25 cellular contexts compared by ENCODE assay signal in genomic region chr17:8979715-8980114, GRCh38. TPM values are rescaled to one million over a fixed set of nuclear protein-coding genes. Genes with fewer than 3 reads are reported as not detected.
DNase-seq lines count a peak whose midpoint lies in the region; ATAC-seq, FAIRE-seq and TF ChIP-seq lines count a peak whose summit lies in the region.
"Had no signal": no experiment of that assay in that cellular context is flagged by ENCODE, and none has a peak within 500 bp of the region (broad histone marks: within the 10 kb centered on the region; RNA-seq: fewer than 3 reads in every experiment).

No MANE protein-coding gene starts in this region.

- H2AFZ ChIP-seq in HepG2 (ENCODE audit: low read length) (no peak overlapping the region), GM12878 (ENCODE audit: control insufficient read depth, low read depth, low read length) (no peak overlapping the region; the same call in 1 of the 2 replicates)
- H2AFZ ChIP-seq: GM23338 had no signal

- H3K4me3 ChIP-seq in HepG2 (replicated peaks in 1 of 3; ENCODE audit: insufficient read depth in 1 of 3, low read depth in 2 of 3, low read length in 3 of 3) = no peak overlapping the region
- no peak overlapping the region for H3K4me3 ChIP-seq in right lobe of liver
- no peak overlapping the region for H3K4me3 ChIP-seq in GM12878
- H3K4me3 ChIP-seq: A549; BLaER1 treated with 17β-estradiol and CSF1 and Interleukin-3, amounts not matched to agents 10 nM and 100 nM; GM23338 had no signal

- H3K4me1 Mint-ChIP-seq in activated CD4-positive, alpha-beta memory T cell treated with anti-CD3 and anti-CD28 coated beads, Interleukin-2, amount 10 ng/mL, durations not matched to agents 7 days and 5 days = no peaks in the 10 kb centered on the region
- H3K4me1 Mint-ChIP-seq in T-helper 17 cell = peaks cover 4% of the 10 kb centered on the region
- H3K4me1 Mint-ChIP-seq: GM23338, H9 had no signal

- H3K9ac ChIP-seq in HepG2 (ENCODE audit: insufficient read depth, low read depth, low read length) = no peak overlapping the region
- H3K9ac ChIP-seq in GM12878 (ENCODE audit: control insufficient read depth, insufficient read depth, low read length) = no peak overlapping the region; the same call in 1 of the 2 replicates
- H3K9ac ChIP-seq: BLaER1 treated with 17β-estradiol and CSF1 and Interleukin-3, amounts not matched to agents 10 nM and 100 nM had no signal

- in situ Hi-C loops in HepG2 (cut with HindIII; ENCODE audit: extremely low pct_ligation_motif_present, low pct_unique_long_range_greater_than_20kb) (loop anchor here (25.0 kb wide), 1 partner anchor 308 kb away; no protein-coding TSS in a partner anchor), GM12878 (cut with MboI) (no loop called here)

- ATAC-seq in HepG2 = no peak
- no peak for ATAC-seq in right lobe of liver
- ATAC-seq in GM12878 = peak; percentile 62
- no peak for ATAC-seq in T-helper 17 cell
- ATAC-seq: A549, GM23338, HCT116 had no signal

- H3K27ac Mint-ChIP-seq in activated CD4-positive, alpha-beta memory T cell treated with anti-CD3 and anti-CD28 coated beads, Interleukin-2, amount 10 ng/mL, durations not matched to agents 7 days and 5 days = no peak overlapping the region
- H3K27ac Mint-ChIP-seq in T-helper 17 cell = no peak overlapping the region
- H3K27ac Mint-ChIP-seq: CD14-positive monocyte; CD4-positive, alpha-beta T cell; GM23338; H9 had no signal

- BruUV-seq in HepG2 (replicated peaks; lab: Mats Ljungman, UMichigan) = no TSS peak
- BruUV-seq in GM12878 (replicated peaks; lab: Mats Ljungman, UMichigan) = TSS peak; percentile 59

- no peaks in the 10 kb centered on the region for H3K36me3 ChIP-seq in HepG2 (replicated peaks in 1 of 2; ENCODE audit: control insufficient read depth in 1 of 2, insufficient read depth in 2 of 2, low read length in 2 of 2)
- no peaks in the 10 kb centered on the region for H3K36me3 ChIP-seq in right lobe of liver
- no peaks in the 10 kb centered on the region for H3K36me3 ChIP-seq in GM12878 (ENCODE audit: control insufficient read depth in 2 of 2, insufficient read depth in 2 of 2, low read length in 1 of 2)
- H3K36me3 ChIP-seq: BE2C; BLaER1 treated with 17β-estradiol and CSF1 and Interleukin-3, amounts not matched to agents 10 nM and 100 nM had no signal

- H3K4me2 ChIP-seq in HepG2 (ENCODE audit: low read depth, low read length) = no peak overlapping the region
- H3K4me2 ChIP-seq in GM12878 (ENCODE audit: control insufficient read depth, insufficient read depth) = peak overlapping the region; percentile 19; the same call in 1 of the 2 replicates
- H3K4me2 ChIP-seq: A549; BLaER1 treated with 17β-estradiol and CSF1 and Interleukin-3, amounts not matched to agents 10 nM and 100 nM; GM23338 had no signal

- H3K4me3 Mint-ChIP-seq in activated CD4-positive, alpha-beta memory T cell treated with anti-CD3 and anti-CD28 coated beads, Interleukin-2, amount 10 ng/mL, durations not matched to agents 7 days and 5 days = no peak overlapping the region
- no peak overlapping the region for H3K4me3 Mint-ChIP-seq in T-helper 17 cell
- H3K4me3 Mint-ChIP-seq: CD14-positive monocyte; CD4-positive, alpha-beta T cell; CD8-positive, alpha-beta memory T cell; GM23338; H9 had no signal

- FAIRE-seq in HepG2 (lab: Jason Lieb, UNC) (no peak), GM12892 (lab: Jason Lieb, UNC) (peak; percentile 90), GM12878 (lab: Jason Lieb, UNC) (no peak)
- FAIRE-seq: A549, D721Med had no signal

- intact Hi-C loops in HepG2 (cut with micrococcal nuclease; ENCODE audit: unreplicated experiment) = no loop called here
- intact Hi-C loops in right lobe of liver (cut with DNase I) = no loop called here
- intact Hi-C loops in GM12878 (cut with micrococcal nuclease; ENCODE audit: unreplicated experiment) = loop anchor here (2.0 to 5.0 kb wide), 2 partner anchors 13 to 57 kb away; no protein-coding TSS in a partner anchor

- H3K27me3 Mint-ChIP-seq in activated CD4-positive, alpha-beta memory T cell treated with anti-CD3 and anti-CD28 coated beads, Interleukin-2, amount 10 ng/mL, durations not matched to agents 7 days and 5 days = peaks cover 2% of the 10 kb centered on the region
- no peaks in the 10 kb centered on the region for H3K27me3 Mint-ChIP-seq in T-helper 17 cell
- H3K27me3 Mint-ChIP-seq: CD4-positive, alpha-beta T cell; CD8-positive, alpha-beta memory T cell had no signal

- TF ChIP-seq RAD21 in HepG2 (CRISPR knock-in tag; IDR thresholded peaks at IDR 0.05) (no peak), GM12878 (IDR thresholded peaks at IDR 0.05; ENCODE audit: insufficient read depth, low read depth, low read length) (no peak)

- TF ChIP-seq POLR2A in HepG2 (IDR thresholded peaks at IDR 0.05; ENCODE audit: insufficient read depth in 1 of 2, low read depth in 2 of 2, low read length in 2 of 2) = no peak
- no peak for TF ChIP-seq POLR2A in right lobe of liver (IDR thresholded peaks at IDR 0.05)
- no peak for TF ChIP-seq POLR2A in GM12892 (IDR thresholded peaks at IDR 0.05; ENCODE audit: low read depth, low read length)
- no peak for TF ChIP-seq POLR2A in GM12878 (IDR thresholded peaks at IDR 0.05; ENCODE audit: low read depth, low read length)

- TF ChIP-seq EP300 in HepG2 (IDR thresholded peaks at IDR 0.05; ENCODE audit: low read depth in 2 of 2, low read length in 2 of 2) (no peak), HepG2 (CRISPR knock-in tag; IDR thresholded peaks at IDR 0.05; ENCODE audit: borderline replicate concordance) (no peak), GM12878 (IDR thresholded peaks at IDR 0.05; ENCODE audit: borderline replicate concordance in 1 of 2, control insufficient read depth in 1 of 2, low read depth in 2 of 2, low read length in 2 of 2) (no peak)

- RAD21 ChIA-PET in GM12878 (lab: Charles Lee; ENCODE audit: unreplicated experiment) = interaction anchor here (0.7 to 1.1 kb wide), 2 partner anchors 80 to 173 kb away, joined by 3 read pairs; no protein-coding TSS in a partner anchor

- no peaks in the 10 kb centered on the region for H3K9me3 Mint-ChIP-seq in activated CD4-positive, alpha-beta memory T cell treated with anti-CD3 and anti-CD28 coated beads, Interleukin-2, amount 10 ng/mL, durations not matched to agents 7 days and 5 days
- H3K9me3 Mint-ChIP-seq: CD4-positive, alpha-beta T cell had no signal

- H4K20me1 ChIP-seq in HepG2 (ENCODE audit: insufficient read depth, low read length) (no peaks in the 10 kb centered on the region), GM12878 (ENCODE audit: control insufficient read depth, insufficient read depth) (no peaks in the 10 kb centered on the region)
- H4K20me1 ChIP-seq: BLaER1 treated with 17β-estradiol and CSF1 and Interleukin-3, amounts not matched to agents 10 nM and 100 nM had no signal

- POLR2A ChIA-PET in HepG2 (lab: Yijun Ruan, JAX) = no interaction called here
- POLR2A ChIA-PET in GM12878 (lab: Charles Lee) = interaction anchor here (0.6 kb wide), 1 partner anchor 328 kb away, joined by 4 read pairs; no protein-coding TSS in a partner anchor
- POLR2A ChIA-PET in activated CD4-positive, alpha-beta memory T cell treated with anti-CD3 and anti-CD28 coated beads, Interleukin-2, amount 10 ng/mL, durations not matched to agents 7 days and 5 days (lab: Charles Lee) = no interaction called here

- CTCF ChIA-PET in HepG2 (lab: Yijun Ruan, JAX; ENCODE audit: low intra/inter-chr PET ratio, low total read pairs) = no interaction called here
- CTCF ChIA-PET in GM12878 (lab: Yijun Ruan, JAX) = interaction anchor here (0.7 to 2.1 kb wide), 2 partner anchors 17 to 18 kb away, joined by 4 to 13 read pairs; no protein-coding TSS in a partner anchor
- CTCF ChIA-PET in activated CD4-positive, alpha-beta memory T cell treated with anti-CD3 and anti-CD28 coated beads, Interleukin-2, amount 10 ng/mL, durations not matched to agents 7 days and 5 days (lab: Charles Lee) = no interaction called here

- DNase-seq in HepG2 (ENCODE audit: low spot score) (no peak), right lobe of liver (no peak), GM12892 (ENCODE audit: insufficient read length) (no peak), GM12878 (ENCODE audit: low read depth, low spot score) (no peak), T-helper 17 cell (no peak)
- no peak for DNase-seq in activated CD4-positive, CD25-positive, alpha-beta regulatory T cell treated with anti-CD3 and anti-CD28 coated beads, Interleukin-2, amount 50 U/mL, for 72 hours
- no peak for DNase-seq in activated CD4-positive, alpha-beta memory T cell treated with anti-CD3 and anti-CD28 coated beads, Interleukin-2, amount 10 ng/mL, durations not matched to agents 7 days and 5 days
- DNase-seq: 8988T; ACHN; AML-193; BE2C; CD4-positive, alpha-beta T cell; CD8-positive, alpha-beta memory T cell; DMS 273 treated with DMSO at 0.1 percent for 48 hours; DMS79; EL; GDM1; H9 had no signal

- TF ChIP-seq CTCF in HepG2 (CRISPR knock-in tag; IDR thresholded peaks at IDR 0.05) (no peak), right lobe of liver (IDR thresholded peaks at IDR 0.05) (no peak), GM12878 (IDR thresholded peaks at IDR 0.05 in 2 of 3, conservative IDR thresholded peaks at IDR 0.05 in 1 of 3; ENCODE audit: control insufficient read depth in 2 of 3, extremely low read depth in 1 of 3, insufficient read depth in 1 of 3, low read depth in 3 of 3, low read length in 3 of 3) (no peak)

- no peaks in the 10 kb centered on the region for H3K4me1 ChIP-seq in HepG2 (ENCODE audit: insufficient read depth, low read length)
- H3K4me1 ChIP-seq in right lobe of liver = no peaks in the 10 kb centered on the region
- peaks cover 28% of the 10 kb centered on the region for H3K4me1 ChIP-seq in GM12878 (ENCODE audit: control insufficient read depth, insufficient read depth, low read length)
- H3K4me1 ChIP-seq: A549, BE2C had no signal

- SMC1A ChIA-PET in GM12878 (lab: Charles Lee; ENCODE audit: uncharacterized antibody, unreplicated experiment) = interaction anchor here (0.8 to 1.6 kb wide), 2 partner anchors 16 to 122 kb away, joined by 3 read pairs; no protein-coding TSS in a partner anchor

- H3K27ac ChIP-seq in HepG2 (ENCODE audit: extremely low read length, insufficient read depth, low read length) (no peak overlapping the region), right lobe of liver (no peak overlapping the region), GM12878 (ENCODE audit: control insufficient read depth, insufficient read depth) (peak overlapping the region; percentile 72)
- H3K27ac ChIP-seq: A549; BLaER1 treated with 17β-estradiol and CSF1 and Interleukin-3, amounts not matched to agents 10 nM and 100 nM had no signal

- H3K9me3 ChIP-seq in HepG2 (ENCODE audit: low read length) (no peaks in the 10 kb centered on the region), right lobe of liver (no peaks in the 10 kb centered on the region), GM12878 (replicated peaks; ENCODE audit: control insufficient read depth, insufficient read depth, low read length) (no peaks in the 10 kb centered on the region; the same call in 1 of the 3 replicates), T-helper 17 cell (ENCODE audit: control insufficient read depth, low read length, poor library complexity, severe bottlenecking) (no peaks in the 10 kb centered on the region)
- H3K9me3 ChIP-seq: BE2C had no signal

- no peaks in the 10 kb centered on the region for H3K36me3 Mint-ChIP-seq in activated CD4-positive, alpha-beta memory T cell treated with anti-CD3 and anti-CD28 coated beads, Interleukin-2, amount 10 ng/mL, durations not matched to agents 7 days and 5 days (ENCODE audit: low read depth)
- peaks cover 2% of the 10 kb centered on the region for H3K36me3 Mint-ChIP-seq in T-helper 17 cell (ENCODE audit: low read depth)
- H3K36me3 Mint-ChIP-seq: CD14-positive monocyte; CD8-positive, alpha-beta memory T cell had no signal

- H3K79me2 ChIP-seq in HepG2 (ENCODE audit: insufficient read depth, low read length) = no peaks in the 10 kb centered on the region
- H3K79me2 ChIP-seq in GM12878 (ENCODE audit: control insufficient read depth, insufficient read depth, low read length) = no peaks in the 10 kb centered on the region

- H3K27me3 ChIP-seq in HepG2 (ENCODE audit: control insufficient read depth in 1 of 2, insufficient read depth in 2 of 2, low read length in 2 of 2) = peaks cover 0 to 3% of the 10 kb centered on the region in 2 experiments; a peak in 1 of 5 replicates
- no peaks in the 10 kb centered on the region for H3K27me3 ChIP-seq in right lobe of liver
- H3K27me3 ChIP-seq in GM12878 (replicated peaks in 1 of 2; ENCODE audit: control insufficient read depth in 2 of 2, insufficient read depth in 2 of 2, low read length in 1 of 2) = no peaks in the 10 kb centered on the region
- H3K27me3 ChIP-seq: BE2C; BLaER1 treated with 17β-estradiol and CSF1 and Interleukin-3, amounts not matched to agents 10 nM and 100 nM had no signal

RNA-seq across cellular contexts. Expression of gene PIK3R5, which starts 14.2 kb away (rescaled TPM):
- total RNA-seq in HepG2 (2016; rRNA removed; fragmentation: Illumina TruSeq; extraction: Trizol) = not detected in 2 replicates
- total RNA-seq in HepG2 (2016; cell fraction: cytosol; rRNA removed; fragmentation: Illumina TruSeq; extraction: Trizol; ENCODE audit: low read depth) = not detected in 2 replicates
- total RNA-seq in HepG2 (2016; cell fraction: insoluble cytoplasmic fraction; rRNA removed; fragmentation: Illumina TruSeq; extraction: Trizol) = not detected in 2 replicates
- not detected in 2 replicates for total RNA-seq in HepG2 (2016; cell fraction: membrane; rRNA removed; fragmentation: Illumina TruSeq; extraction: Trizol)
- not detected in 2 replicates for total RNA-seq in HepG2 (2016; cell fraction: nucleus; rRNA removed; fragmentation: Illumina TruSeq; extraction: Trizol)
- polyA plus RNA-seq in HepG2 (2011; rRNA removed) = not detected in 2 replicates
- not detected in 2 replicates for polyA plus RNA-seq in HepG2 (2011; cell fraction: cytosol; rRNA removed)
- 0.09 TPM in 1 of 2 replicates, not detected in the other for polyA plus RNA-seq in HepG2 (2011; cell fraction: nucleus; rRNA removed)
- not detected in 2 replicates for polyA plus RNA-seq in HepG2 (2012)
- not detected in 2 replicates for polyA plus RNA-seq in HepG2 (2016; cell fraction: cytosol; fragmentation: Illumina TruSeq; extraction: Trizol; ENCODE audit: low read depth)
- not detected in 2 replicates for polyA plus RNA-seq in HepG2 (2016; cell fraction: insoluble cytoplasmic fraction; fragmentation: Illumina TruSeq; extraction: Trizol; ENCODE audit: low read depth)
- polyA plus RNA-seq in HepG2 (2016; cell fraction: membrane; fragmentation: Illumina TruSeq; extraction: Trizol; ENCODE audit: low read depth) = not detected in 2 replicates
- not detected in 2 replicates for polyA plus RNA-seq in HepG2 (2016; cell fraction: nucleus; fragmentation: Illumina TruSeq; extraction: Trizol; ENCODE audit: insufficient read depth, low read depth)
- 0.19 TPM in 1 of 2 replicates, not detected in the other for polyA minus RNA-seq in HepG2 (2011; rRNA and poly(A)+ RNA removed; ENCODE audit: low replicate concordance)
- not detected in 2 replicates for polyA minus RNA-seq in HepG2 (2011; cell fraction: cytosol; rRNA and poly(A)+ RNA removed)
- not detected in 2 replicates for polyA minus RNA-seq in HepG2 (2011; cell fraction: nucleus; rRNA and poly(A)+ RNA removed)
- 1 to 10 TPM; 3.7 to 6.5 (median 5.0) TPM for total RNA-seq in right lobe of liver
- 45.2 TPM for polyA plus RNA-seq in GM12892 (2012; ENCODE audit: missing spikeins)
- total RNA-seq in GM12878 (2013; cell fraction: nucleolus; rRNA removed) = 260 and 296 TPM in 2 replicates
- 36.8 and 39.5 TPM in 2 replicates for total RNA-seq in GM12878 (2014; rRNA removed)
- 24.7 and 26.5 TPM in 2 replicates for total RNA-seq in GM12878 (2014; rRNA removed; fragmentation: Illumina TruSeq; extraction: Trizol)
- 50.8 and 51.2 TPM in 2 replicates for total RNA-seq in GM12878 (2021)
- polyA plus RNA-seq in GM12878 (2011; ENCODE audit: low read depth) = 25.1 TPM
- polyA plus RNA-seq in GM12878 (2011; rRNA removed) = 34.3 and 43.9 TPM in 2 replicates
- 42.7 and 45.7 TPM in 2 replicates for polyA plus RNA-seq in GM12878 (2011; cell fraction: cytosol; rRNA removed)
- 155 and 160 TPM in 2 replicates for polyA plus RNA-seq in GM12878 (2011; cell fraction: nucleus; rRNA removed)
- polyA plus RNA-seq in GM12878 (2012) = 44.1 and 46.7 TPM in 2 replicates
- polyA plus RNA-seq in GM12878 (2014; fragmentation: Illumina TruSeq; extraction: Trizol) = 27.3 and 34.2 TPM in 2 replicates
- 1 to 10 TPM; 9.5 to 9.6 TPM for polyA plus RNA-seq in GM12878 (2014; fragmentation: Nextera tagmentation; extraction: Ambion mirVana)
- 32.9 and 33.5 TPM in 2 replicates for polyA plus RNA-seq in GM12878 (2014; rRNA removed)
- 10 to 100 TPM; 36.9 to 39.5 TPM for polyA plus RNA-seq in GM12878 (2016; fragmentation: Nextera tagmentation; extraction: Ambion mirVana)
- 48.9 and 95.6 TPM in 2 replicates for polyA minus RNA-seq in GM12878 (2011; rRNA and poly(A)+ RNA removed)
- polyA minus RNA-seq in GM12878 (2011; cell fraction: cytosol; rRNA and poly(A)+ RNA removed) = 32.6 and 35.1 TPM in 2 replicates
- 48.0 and 66.0 TPM in 2 replicates for polyA minus RNA-seq in GM12878 (2011; cell fraction: nucleus; rRNA and poly(A)+ RNA removed)
- total RNA-seq in activated CD4-positive, alpha-beta memory T cell treated with anti-CD3 and anti-CD28 coated beads, Interleukin-2, amount 10 ng/mL, durations not matched to agents 7 days and 5 days = 10 to 100 TPM; 50.3 to 52.7 TPM
- 100 to 1,000 TPM; 164 to 177 TPM for total RNA-seq in T-helper 17 cell
- total RNA-seq: H4 had no signal

RNA-seq across cellular contexts. Expression of gene NTN1, which starts 41.6 kb away (rescaled TPM):
- 0.04 TPM in 1 of 2 replicates, not detected in the other for total RNA-seq in HepG2 (2016; rRNA removed; fragmentation: Illumina TruSeq; extraction: Trizol)
- not detected in 2 replicates for total RNA-seq in HepG2 (2016; cell fraction: cytosol; rRNA removed; fragmentation: Illumina TruSeq; extraction: Trizol; ENCODE audit: low read depth)
- 0.04 TPM in 1 of 2 replicates, not detected in the other for total RNA-seq in HepG2 (2016; cell fraction: insoluble cytoplasmic fraction; rRNA removed; fragmentation: Illumina TruSeq; extraction: Trizol)
- total RNA-seq in HepG2 (2016; cell fraction: membrane; rRNA removed; fragmentation: Illumina TruSeq; extraction: Trizol) = not detected in 2 replicates
- 0.09 TPM in 2 replicates for total RNA-seq in HepG2 (2016; cell fraction: nucleus; rRNA removed; fragmentation: Illumina TruSeq; extraction: Trizol)
- 0.03 and 0.05 TPM in 2 replicates for polyA plus RNA-seq in HepG2 (2011; rRNA removed)
- 0.01 and 0.04 TPM in 2 replicates for polyA plus RNA-seq in HepG2 (2011; cell fraction: cytosol; rRNA removed)
- 0.11 and 0.12 TPM in 2 replicates for polyA plus RNA-seq in HepG2 (2011; cell fraction: nucleus; rRNA removed)
- 0.04 and 0.13 TPM in 2 replicates for polyA plus RNA-seq in HepG2 (2012)
- not detected in 2 replicates for polyA plus RNA-seq in HepG2 (2016; cell fraction: cytosol; fragmentation: Illumina TruSeq; extraction: Trizol; ENCODE audit: low read depth)
- not detected in 2 replicates for polyA plus RNA-seq in HepG2 (2016; cell fraction: insoluble cytoplasmic fraction; fragmentation: Illumina TruSeq; extraction: Trizol; ENCODE audit: low read depth)
- polyA plus RNA-seq in HepG2 (2016; cell fraction: membrane; fragmentation: Illumina TruSeq; extraction: Trizol; ENCODE audit: low read depth) = 0.02 TPM in 1 of 2 replicates, not detected in the other
- polyA plus RNA-seq in HepG2 (2016; cell fraction: nucleus; fragmentation: Illumina TruSeq; extraction: Trizol; ENCODE audit: insufficient read depth, low read depth) = not detected in 2 replicates
- 0.10 TPM in 1 of 2 replicates, not detected in the other for polyA minus RNA-seq in HepG2 (2011; rRNA and poly(A)+ RNA removed; ENCODE audit: low replicate concordance)
- polyA minus RNA-seq in HepG2 (2011; cell fraction: cytosol; rRNA and poly(A)+ RNA removed) = not detected in 2 replicates
- polyA minus RNA-seq in HepG2 (2011; cell fraction: nucleus; rRNA and poly(A)+ RNA removed) = 0.12 and 0.13 TPM in 2 replicates
- total RNA-seq in right lobe of liver = 10 to 100 TPM in 2 of 6 experiments, 1 to 10 TPM in 4; 3.5 to 12.5 (median 8.5) TPM
- 0.40 TPM for polyA plus RNA-seq in GM12892 (2012; ENCODE audit: missing spikeins)
- 7.0 and 7.4 TPM in 2 replicates for total RNA-seq in GM12878 (2013; cell fraction: nucleolus; rRNA removed)
- 0.56 and 0.76 TPM in 2 replicates for total RNA-seq in GM12878 (2014; rRNA removed)
- 0.09 and 0.22 TPM in 2 replicates for total RNA-seq in GM12878 (2014; rRNA removed; fragmentation: Illumina TruSeq; extraction: Trizol)
- 0.49 and 0.80 TPM in 2 replicates for total RNA-seq in GM12878 (2021)
- 0.28 TPM for polyA plus RNA-seq in GM12878 (2011; ENCODE audit: low read depth)
- 0.52 and 0.84 TPM in 2 replicates for polyA plus RNA-seq in GM12878 (2011; rRNA removed)
- 0.88 and 1.3 TPM in 2 replicates for polyA plus RNA-seq in GM12878 (2011; cell fraction: cytosol; rRNA removed)
- polyA plus RNA-seq in GM12878 (2011; cell fraction: nucleus; rRNA removed) = 3.0 TPM in 2 replicates
- 0.66 and 0.76 TPM in 2 replicates for polyA plus RNA-seq in GM12878 (2012)
- polyA plus RNA-seq in GM12878 (2014; fragmentation: Illumina TruSeq; extraction: Trizol) = 0.18 TPM in 1 of 2 replicates, not detected in the other
- under 1 TPM; 0.02 to 0.04 TPM for polyA plus RNA-seq in GM12878 (2014; fragmentation: Nextera tagmentation; extraction: Ambion mirVana)
- 0.28 and 0.37 TPM in 2 replicates for polyA plus RNA-seq in GM12878 (2014; rRNA removed)
- under 1 TPM; 0.42 to 0.89 TPM for polyA plus RNA-seq in GM12878 (2016; fragmentation: Nextera tagmentation; extraction: Ambion mirVana)
- polyA minus RNA-seq in GM12878 (2011; rRNA and poly(A)+ RNA removed) = 0.80 and 1.6 TPM in 2 replicates
- 0.62 and 0.80 TPM in 2 replicates for polyA minus RNA-seq in GM12878 (2011; cell fraction: cytosol; rRNA and poly(A)+ RNA removed)
- polyA minus RNA-seq in GM12878 (2011; cell fraction: nucleus; rRNA and poly(A)+ RNA removed) = 2.7 and 5.2 TPM in 2 replicates
- total RNA-seq in activated CD4-positive, alpha-beta memory T cell treated with anti-CD3 and anti-CD28 coated beads, Interleukin-2, amount 10 ng/mL, durations not matched to agents 7 days and 5 days = not detected
- total RNA-seq in T-helper 17 cell = under 1 TPM; 0.12 to 0.16 TPM
- polyA plus RNA-seq: CD8-positive, alpha-beta memory T cell had no signal

Comparison
In these comparisons a context has a peak if more than half of its experiments do, and no peak if none do; other contexts are left out.
1. Of the 75 proteins assayed by ChIP-seq in both HepG2 and GM12878: peak only in HepG2: none; only in GM12878: ATF2; in both: none; in neither: 74.